In genomic region chr6:28266962-28267694, GRCh38 we compare ENCODE assay signal across 1 cellular context.
TF ChIP-seq lines count a peak whose summit lies in the region.

TSS of gene ZSCAN26 (plus strand) at chr6:28267143. CDS start at chr6:28271920, 4,777 bp downstream.

TF ChIP-seq in HepG2, 621 proteins besides CTCF, POLR2A, EP300 and RAD21 (continued from another document):
- TF ChIP-seq ZNF431 (CRISPR knock-in tag; IDR thresholded peaks at IDR 0.05; ENCODE audit: borderline replicate concordance, low read depth): no peak
- TF ChIP-seq SMARCC2 (IDR thresholded peaks at IDR 0.05): no peak
- no peak for TF ChIP-seq PHB2 (IDR thresholded peaks at IDR 0.05; ENCODE audit: partially characterized antibody)
- TF ChIP-seq CHD2 (IDR thresholded peaks at IDR 0.05; ENCODE audit: low read depth, low read length): no peak
- peak; percentile 78; the same call in 1 of the 2 replicates for TF ChIP-seq ATF7-NPFF (CRISPR knock-in tag; IDR thresholded peaks at IDR 0.05; ENCODE audit: low read depth)
- no peak for TF ChIP-seq ZNF720 (CRISPR knock-in tag; IDR thresholded peaks at IDR 0.05)
- peak; percentile 86 for TF ChIP-seq ZEB1 (IDR thresholded peaks at IDR 0.05; ENCODE audit: insufficient replicate concordance, low read depth)
- no peak for TF ChIP-seq ZNF660 (CRISPR knock-in tag; IDR thresholded peaks at IDR 0.05; ENCODE audit: borderline replicate concordance, low read depth)
- no peak; the same call in 1 of the 2 replicates for TF ChIP-seq KDM1A (CRISPR knock-in tag; IDR thresholded peaks at IDR 0.05)
- no peak for TF ChIP-seq ZNF672 (CRISPR knock-in tag; IDR thresholded peaks at IDR 0.05)
- TF ChIP-seq ZBTB34 (CRISPR knock-in tag; IDR thresholded peaks at IDR 0.05): 0 out of 2 replicates have a peak, but pooled peaks have one; percentile 52
- TF ChIP-seq SAP130 (CRISPR knock-in tag; IDR thresholded peaks at IDR 0.05; ENCODE audit: low read depth): peak; percentile 95
- TF ChIP-seq ZNF207 (IDR thresholded peaks at IDR 0.05; ENCODE audit: borderline replicate concordance): no peak
